12 cellular contexts compared by ENCODE assay signal in the genomic region with DNA sequence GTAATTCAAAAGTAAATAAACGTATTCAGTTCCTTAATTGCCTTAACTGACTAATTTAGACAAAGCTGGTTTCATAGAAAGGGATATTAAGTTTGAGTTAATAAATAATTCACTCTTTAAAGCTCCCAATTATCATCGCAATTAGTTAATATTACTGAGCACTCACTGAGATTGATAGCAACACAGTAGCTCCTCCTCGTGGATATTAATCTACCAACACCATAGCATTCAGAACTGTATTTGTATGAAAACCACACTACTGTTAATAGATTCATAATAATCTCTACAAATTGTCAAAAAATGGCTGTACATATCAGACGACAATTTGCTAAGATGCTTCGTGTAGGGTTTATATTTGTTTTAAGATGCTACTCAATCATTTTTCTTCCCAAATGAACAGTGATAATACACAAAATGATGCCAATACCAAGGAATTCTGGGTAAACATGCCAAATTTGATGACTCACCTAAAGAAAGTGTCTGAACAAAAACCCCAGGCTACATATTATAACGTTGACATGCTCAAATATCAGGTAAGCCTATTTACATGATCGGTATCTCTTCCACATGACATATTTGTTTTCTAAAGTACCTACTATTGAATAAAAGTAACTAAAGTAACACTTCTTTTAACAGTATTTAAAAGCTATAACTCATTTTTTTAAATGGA. TPM values are rescaled to one million over a fixed set of nuclear protein-coding genes. Genes with fewer than 3 reads are reported as not detected.
A peak's percentile ranks its signal among the peaks of the same experiment; 100 is the strongest.
DNase-seq lines count a peak whose midpoint lies in the region; ATAC-seq and TF ChIP-seq lines count a peak whose summit lies in the region.
"Had no signal": no experiment of that assay in that cellular context is flagged by ENCODE, and none has a peak within 500 bp of the region (broad histone marks: within the 10 kb centered on the region; RNA-seq: fewer than 3 reads in every experiment).

No MANE protein-coding gene starts in this region.

- H3K27ac ChIP-seq in gastroesophageal sphincter, result no peak overlapping the region

- TF ChIP-seq EP300 in gastroesophageal sphincter (IDR thresholded peaks at IDR 0.05), result no peak

- H3K9me3 ChIP-seq in adipocyte (ENCODE audit: control insufficient read depth, low read length), result no peaks in the 10 kb centered on the region
- no peaks in the 10 kb centered on the region for H3K9me3 ChIP-seq in gastroesophageal sphincter

- peak; percentile 8 for DNase-seq in NCI-H2171 treated with DMSO at 0.1 percent for 48 hours (lab: John Stamatoyannopoulos, UW)
- DNase-seq in NCI-H2171 (lab: John Stamatoyannopoulos, UW), result no peak
- DNase-seq in M059J (ENCODE audit: low read depth), result peak; percentile 62
- peak; percentile 34 for DNase-seq in adipocyte (ENCODE audit: low read depth)
- DNase-seq in lung microvascular endothelial cell (ENCODE audit: low read depth in 2 of 2), result peak; percentile 26 to 62
- DNase-seq in A172 (ENCODE audit: low spot score), result no peak
- DNase-seq: activated CD4-positive, alpha-beta T cell treated with anti-CD3 and anti-CD28 coated beads, Interleukin-2, amount 50 U/mL, for 48 hours; effector CD8-positive, alpha-beta T cell; NCI-H2081 had no signal

- H3K36me3 ChIP-seq in adipocyte (ENCODE audit: control insufficient read depth, insufficient read depth, low read length, severe bottlenecking) (no peaks in the 10 kb centered on the region), gastroesophageal sphincter (no peaks in the 10 kb centered on the region)

- 61 to 65% methylated on average over 7 of the region's 7 CpGs for WGBS in gastroesophageal sphincter (ENCODE audit: low coverage in 1 of 2), 2 donors

- TF ChIP-seq CTCF in gastroesophageal sphincter (IDR thresholded peaks at IDR 0.05), result no peak

- TF ChIP-seq POLR2A in gastroesophageal sphincter (IDR thresholded peaks at IDR 0.05), result no peak

- H3K4me3 ChIP-seq in adipocyte (ENCODE audit: low read length), result no peak overlapping the region
- no peak overlapping the region for H3K4me3 ChIP-seq in gastroesophageal sphincter

- H3K4me1 ChIP-seq in adipocyte (ENCODE audit: control insufficient read depth, insufficient read depth, low read length) (peaks cover 16% of the 10 kb centered on the region), gastroesophageal sphincter (no peaks in the 10 kb centered on the region)

- no peak for ATAC-seq in HG03521 (IDR thresholded peaks at IDR 0.05; ENCODE audit: unreplicated experiment)
- no peak for ATAC-seq in gastroesophageal sphincter

- no peaks in the 10 kb centered on the region for H3K27me3 ChIP-seq in adipocyte (replicated peaks; ENCODE audit: control insufficient read depth, insufficient read depth, low read length)
- no peaks in the 10 kb centered on the region for H3K27me3 ChIP-seq in gastroesophageal sphincter

- no peak overlapping the region for H3K9ac ChIP-seq in adipocyte (ENCODE audit: low read length)

RNA-seq across cellular contexts. Expression of a gene that starts 18.8 kb away (rescaled TPM):
- total RNA-seq in M059J (2014; rRNA removed; shearing (Covaris generic)), result 5.2 and 7.8 TPM in 2 replicates
- 0.22 and 0.40 TPM in 2 replicates for total RNA-seq in lung microvascular endothelial cell
- not detected in 2 replicates for total RNA-seq in A172 (2014; rRNA removed; shearing (Covaris generic))
- total RNA-seq in gastroesophageal sphincter, result 1 to 10 TPM in 3 of 4 donors, under 1 TPM in 1; 0.17 to 3.9 (median 3.0) TPM
- total RNA-seq: myocyte had no signal

Comparison
In these comparisons a context has a peak if more than half of its experiments do, and no peak if none do; other contexts are left out.
1. DNase-seq: peak in NCI-H2171 treated with DMSO at 0.1 percent for 48 hours (single experiment), M059J (single experiment), adipocyte (single experiment) and lung microvascular endothelial cell (2 of 2); none in NCI-H2171 (single experiment) and A172 (single experiment).